Comparison of ENCODE assay signal across 14 cellular contexts in genomic region chr16:66188786-66189725, GRCh38.
DNase-seq lines count a peak whose midpoint lies in the region; TF ChIP-seq lines count a peak whose summit lies in the region.
"Had no signal": no experiment of that assay in that cellular context is flagged by ENCODE, and none has a peak within 500 bp of the region (broad histone marks: within the 10 kb centered on the region; RNA-seq: fewer than 3 reads in every experiment).

No MANE protein-coding gene starts in this region.

- peak; percentile 21 for DNase-seq in AG09309 (ENCODE audit: low read depth)
- peak in 30 of 56 donors; percentile 2 to 56 (median 14) for DNase-seq in amygdala (lab: John Stamatoyannopoulos, UW)
- DNase-seq in fibroblast of mammary gland (ENCODE audit: low read depth): peak; percentile 81
- peak in 9 of 10 donors; percentile 29 to 92 (median 50) for DNase-seq in posterior cingulate gyrus
- DNase-seq in cerebellar nuclear complex (lab: John Stamatoyannopoulos, UW): no peak
- DNase-seq in activated CD4-positive, alpha-beta T cell treated with anti-CD3 and anti-CD28 coated beads for 1 hour: no peak
- no peak for DNase-seq in 8988T
- no peak for DNase-seq in lower leg skin (ENCODE audit: low spot score in 2 of 2)
- DNase-seq: activated CD8-positive, alpha-beta memory T cell treated with anti-CD3 and anti-CD28 coated beads for 24 hours; GF-D8; glutamatergic neuron; NCI-H1694; small intestine; T-helper 2 cell had no signal

- TF ChIP-seq CTCF in AG09309 (IDR thresholded peaks at IDR 0.05; ENCODE audit: control insufficient read depth, insufficient read depth, low read depth, low read length, missing control alignments) (no peak), fibroblast of mammary gland (conservative IDR thresholded peaks at IDR 0.05; ENCODE audit: control insufficient read depth, insufficient read depth, low read depth, low read length) (no peak), lower leg skin (IDR thresholded peaks at IDR 0.05) (no peak)

- H3K4me3 ChIP-seq in AG09309 (ENCODE audit: control insufficient read depth, low read depth, low read length): no peak overlapping the region
- H3K4me3 ChIP-seq in fibroblast of mammary gland (ENCODE audit: control insufficient read depth, low read depth, low read length): no peak overlapping the region
- H3K4me3 ChIP-seq in lower leg skin (ENCODE audit: low read depth, poor library complexity, severe bottlenecking): no peak overlapping the region

- intact Hi-C loops in posterior cingulate gyrus (cut with DNase I) (no loop called here), lower leg skin (cut with DNase I; ENCODE audit: low total_unique reads) (no loop called here)

- TF ChIP-seq POLR2A in lower leg skin (IDR thresholded peaks at IDR 0.05): no peak

- whole genome bisulfite sequencing in lower leg skin, 2 donors: 65 to 66% methylated on average over 10 of the region's 10 CpGs

Comparison
In these comparisons a context has a peak if more than half of its experiments do, and no peak if none do; other contexts are left out.
1. DNase-seq: peak in AG09309 (single experiment), amygdala (30 of 56), fibroblast of mammary gland (single experiment) and posterior cingulate gyrus (9 of 10); none in cerebellar nuclear complex (0 of 2), activated CD4-positive, alpha-beta T cell treated with anti-CD3 and anti-CD28 coated beads for 1 hour (single experiment), 8988T (single experiment) and lower leg skin (0 of 2).